In the genomic region with DNA sequence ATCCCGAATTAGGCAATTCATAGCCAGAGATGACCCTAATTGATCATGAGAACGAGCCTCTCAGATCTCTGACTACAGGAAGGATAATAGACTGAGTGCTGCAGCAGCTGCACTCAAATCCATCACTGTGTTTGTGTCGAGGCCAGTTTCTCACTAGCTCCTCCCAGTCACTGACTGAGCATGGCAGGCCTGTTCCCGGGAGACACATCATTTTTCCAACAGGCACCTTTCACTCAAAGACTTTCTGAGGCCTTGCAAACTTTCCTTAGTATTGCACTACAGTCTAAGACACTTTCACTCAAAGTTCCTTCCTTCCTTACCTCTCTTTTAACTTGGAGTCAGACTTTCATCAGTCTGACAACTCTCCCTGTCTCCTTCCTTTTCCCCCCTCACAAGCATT, we compare ENCODE assay signal across 1 cellular context.
TF ChIP-seq lines count a peak whose summit lies in the region.

No MANE protein-coding gene starts in this region.

TF ChIP-seq in GM23338, 12 proteins besides CTCF, POLR2A, EP300 and RAD21 (continued from another document):
- TF ChIP-seq ZNF462 (CRISPR knock-in tag; IDR thresholded peaks at IDR 0.05) (no peak), EZH2phosphoT487 (IDR thresholded peaks at IDR 0.05; ENCODE audit: unreplicated experiment) (no peak)
